Comparison of ENCODE assay signal across 15 cellular contexts in genomic region chr7:97025130-97025499, GRCh38. TPM values are rescaled to one million over a fixed set of nuclear protein-coding genes. Genes with fewer than 3 reads are reported as not detected.
DNase-seq lines count a peak whose midpoint lies in the region; ATAC-seq, FAIRE-seq and TF ChIP-seq lines count a peak whose summit lies in the region.
"Had no signal": no experiment of that assay in that cellular context is flagged by ENCODE, and none has a peak within 500 bp of the region (broad histone marks: within the 10 kb centered on the region; RNA-seq: fewer than 3 reads in every experiment).

No MANE protein-coding gene starts in this region.

- no peak overlapping the region for H2BK5ac ChIP-seq in H1 (ENCODE audit: low read depth, low read length)

- H3K36me3 Mint-ChIP-seq in neural crest cell (ENCODE audit: low read depth): no peaks in the 10 kb centered on the region

- H3K4me3 Mint-ChIP-seq in neural crest cell: peak overlapping the region; percentile 49

- TF ChIP-seq CTCF in H1 (IDR thresholded peaks at IDR 0.05; ENCODE audit: control extremely low read depth in 1 of 3, insufficient read depth in 1 of 3, low read depth in 1 of 3, low read length in 3 of 3) (no peak), neural crest cell (conservative IDR thresholded peaks at IDR 0.05) (no peak)

- no peak for FAIRE-seq in H1 (lab: Jason Lieb, UNC)
- FAIRE-seq: bronchial epithelial cell had no signal

- H2BK120ac ChIP-seq in H1 (replicated peaks; ENCODE audit: low read depth, low read length): no peak overlapping the region

- H3K4me1 ChIP-seq in right cardiac atrium (ENCODE audit: control insufficient read depth, insufficient read depth, low read length): peaks cover 5% of the 10 kb centered on the region
- H3K4me1 ChIP-seq in H1 (replicated peaks in 1 of 4; ENCODE audit: control insufficient read depth in 3 of 4, insufficient read depth in 4 of 4, low read length in 3 of 4): peaks cover 31 to 45% (median 35%) of the 10 kb centered on the region in 4 experiments

- H3K4me1 Mint-ChIP-seq in neural crest cell: peaks cover 52% of the 10 kb centered on the region

- TF ChIP-seq RAD21 in H1 (IDR thresholded peaks at IDR 0.05 in 1 of 2, conservative IDR thresholded peaks at IDR 0.05 in 1 of 2; ENCODE audit: low read depth in 2 of 2, low read length in 2 of 2): no peak

- H3K36me3 ChIP-seq in H1 (ENCODE audit: control insufficient read depth in 2 of 4, insufficient read depth in 4 of 4, low read length in 3 of 4): no peaks in the 10 kb centered on the region; a peak in 1 of 8 replicates
- H3K36me3 ChIP-seq: spleen had no signal

- no peak overlapping the region for H2AFZ ChIP-seq in H1 (ENCODE audit: low read length)

- 6% methylated on average over 8 of the region's 8 CpGs for WGBS in right cardiac atrium
- 2% methylated on average over 8 of the region's 8 CpGs; no CpG with 5 or more reads in 1 of the 2 experiments for WGBS in H1 (ENCODE audit: extremely low coverage in 1 of 2, insufficient coverage in 1 of 2, insufficient read length in 1 of 2, insufficient replicate concordance in 2 of 2, low coverage in 1 of 2, low lambda C conversion rate in 2 of 2, missing lambda C conversion rate in 1 of 2), 2 experiments

- H4K20me1 ChIP-seq in H1 (replicated peaks in 1 of 2; ENCODE audit: control insufficient read depth in 1 of 2, insufficient read depth in 2 of 2, low read length in 2 of 2): peaks cover 3 to 22% of the 10 kb centered on the region in 2 experiments

- no peaks in the 10 kb centered on the region for H3K79me1 ChIP-seq in H1 (ENCODE audit: low read depth, low read length)

- ATAC-seq in right cardiac atrium (no peak), left ventricle myocardium superior (no peak), HG02623 (IDR thresholded peaks at IDR 0.05; ENCODE audit: unreplicated experiment) (no peak), GM21528 (IDR thresholded peaks at IDR 0.05; ENCODE audit: low FRiP score, unreplicated experiment) (no peak)
- ATAC-seq: effector memory CD8-positive, alpha-beta T cell; left lobe of liver had no signal

- peak overlapping the region; percentile 4 to 77 for H3K4me2 ChIP-seq in H1 (ENCODE audit: insufficient read depth in 1 of 2, low read depth in 2 of 2, low read length in 2 of 2)

- no peak overlapping the region for H4K91ac ChIP-seq in H1 (replicated peaks; ENCODE audit: insufficient read length, low read length)

- POLR2A ChIA-PET in H1 (lab: Charles Lee; ENCODE audit: partially characterized antibody): no interaction called here

- H3K27ac ChIP-seq in right cardiac atrium (ENCODE audit: low read length) (no peak overlapping the region), H1 (ENCODE audit: low read depth, low read length) (no peak overlapping the region)
- H3K27ac ChIP-seq: spleen had no signal

- no peak overlapping the region for H3K4ac ChIP-seq in H1 (replicated peaks; ENCODE audit: insufficient read length, low read depth, low read length)

- CTCF ChIA-PET in H1 (lab: Charles Lee; ENCODE audit: partially characterized antibody): interaction anchor here (3.2 to 6.2 kb wide), 3 partner anchors 10 to 36 kb away, joined by 32 to 85 read pairs (median 49); partner anchors contain the start of gene DLX6

- H2BK20ac ChIP-seq in H1 (ENCODE audit: low read length): no peak overlapping the region; the same call in 1 of the 2 replicates

- no peak for TF ChIP-seq EP300 in H1 (IDR thresholded peaks at IDR 0.05; ENCODE audit: borderline replicate concordance in 1 of 2, low read depth in 2 of 2, low read length in 2 of 2)

- H3K27me3 ChIP-seq in right cardiac atrium (ENCODE audit: control insufficient read depth, insufficient read depth) (no peaks in the 10 kb centered on the region), H1 (replicated peaks in 1 of 4; ENCODE audit: control insufficient read depth in 3 of 4, extremely low read depth in 1 of 4, insufficient read depth in 3 of 4, low read length in 3 of 4) (peaks cover 66 to 81% (median 76%) of the 10 kb centered on the region in 4 experiments)

- peaks cover 98% of the 10 kb centered on the region for H3K27me3 Mint-ChIP-seq in neural crest cell (ENCODE audit: low read depth)

- H3K14ac ChIP-seq in H1 (ENCODE audit: insufficient read length): no peak overlapping the region

- H3K9me3 Mint-ChIP-seq in neural crest cell: no peaks in the 10 kb centered on the region
- H3K9me3 Mint-ChIP-seq: effector memory CD8-positive, alpha-beta T cell had no signal

- no peak overlapping the region for H3K56ac ChIP-seq in H1 (replicated peaks; ENCODE audit: insufficient read length, low read depth, low read length)

- H3K9me3 ChIP-seq in right cardiac atrium (ENCODE audit: control insufficient read depth, low read length) (no peaks in the 10 kb centered on the region), H1 (ENCODE audit: insufficient read depth in 2 of 2, low read depth in 1 of 2, low read length in 1 of 2) (no peaks in the 10 kb centered on the region)
- H3K9me3 ChIP-seq: spleen had no signal

- no peak overlapping the region for H2AK5ac ChIP-seq in H1 (ENCODE audit: low read depth, low read length)

- DNase-seq in right cardiac atrium (no peak), left ventricle myocardium superior (no peak), H1 (ENCODE audit: low read depth in 1 of 2, low spot score in 2 of 2) (no peak), neural crest cell (ENCODE audit: low read depth, low spot score) (no peak), dedifferentiated amniotic fluid mesenchymal stem cell (ENCODE audit: extremely low spot score) (no peak), DMS79 treated with DMSO at 0.1 percent for 48 hours (lab: John Stamatoyannopoulos, UW) (no peak)
- DNase-seq: effector memory CD8-positive, alpha-beta T cell; spleen; substantia nigra had no signal

- intact Hi-C loops in right cardiac atrium (cut with DNase I): loop anchor here (5.0 to 10.0 kb wide), 6 partner anchors 610 to 1110 kb away; no protein-coding TSS in a partner anchor
- intact Hi-C loops in left ventricle myocardium superior (cut with micrococcal nuclease): no loop called here

- H3K79me2 ChIP-seq in H1 (ENCODE audit: control insufficient read depth in 1 of 2, insufficient read depth in 2 of 2, low read length in 2 of 2): no peaks in the 10 kb centered on the region

- no peak overlapping the region for H3K23ac ChIP-seq in H1 (ENCODE audit: insufficient read length)

- peak overlapping the region; percentile 72 for H3K18ac ChIP-seq in H1 (ENCODE audit: extremely low read depth, low read length)

- no peak overlapping the region for H2BK12ac ChIP-seq in H1 (ENCODE audit: low read depth, low read length)

- TF ChIP-seq POLR2A in H1 (IDR thresholded peaks at IDR 0.05; ENCODE audit: control extremely low read depth in 1 of 2, low read depth in 2 of 2, low read length in 2 of 2): no peak

- no peak overlapping the region for H3K9ac ChIP-seq in H1 (replicated peaks in 1 of 4; ENCODE audit: extremely low read depth in 1 of 4, low read depth in 3 of 4, low read length in 3 of 4)

- H4K5ac ChIP-seq in H1 (ENCODE audit: insufficient read length, low read depth, low read length): no peak overlapping the region

- H4K8ac ChIP-seq in H1 (ENCODE audit: extremely low read depth, insufficient read depth, low read length): no peak overlapping the region; the same call in 1 of the 2 replicates

- H2BK15ac ChIP-seq in H1 (ENCODE audit: low read length): no peak overlapping the region

- H3K27ac Mint-ChIP-seq in neural crest cell (ENCODE audit: unreplicated experiment): no peak overlapping the region
- H3K27ac Mint-ChIP-seq: effector memory CD8-positive, alpha-beta T cell had no signal

- H3K23me2 ChIP-seq in H1 (ENCODE audit: low read depth, low read length): peaks cover 11% of the 10 kb centered on the region; the same call in 1 of the 2 replicates

- H3K4me3 ChIP-seq in right cardiac atrium (ENCODE audit: low read length) (peak overlapping the region; percentile 51), H1 (ENCODE audit: extremely low read depth in 1 of 4, insufficient read depth in 2 of 4, low read depth in 3 of 4, low read length in 4 of 4) (peak overlapping the region in 1 of 4 experiments; percentile 54; a peak in 3 of 8 replicates)

TF ChIP-seq in H1, 55 proteins besides CTCF, POLR2A, EP300 and RAD21:
- peak; percentile 27 for TF ChIP-seq RNF2 (IDR thresholded peaks at IDR 0.05; ENCODE audit: borderline replicate concordance, low read depth, low read length, missing control alignments, poor library complexity, severe bottlenecking)
- TF ChIP-seq BACH1 (IDR thresholded peaks at IDR 0.05; ENCODE audit: low read length): no peak

RNA-seq across cellular contexts. Expression of gene DLX5, which starts 0.5 kb away (rescaled TPM):
- not detected for total RNA-seq in right cardiac atrium
- polyA plus RNA-seq in right cardiac atrium: 0.27 TPM
- total RNA-seq in left ventricle myocardium superior: not detected
- not detected in 2 replicates for total RNA-seq in H1 (2021; fragmentation: NEBNext Ultra II Directional; extraction: Animal tissue kit (Norgen Biotek cat#: 25700))
- 0.06 TPM in 1 of 2 replicates, not detected in the other for polyA plus RNA-seq in H1 (2011; rRNA removed)
- polyA plus RNA-seq in H1 (2011; cell fraction: cytosol; rRNA removed): not detected
- polyA plus RNA-seq in H1 (2011; cell fraction: nucleus; rRNA removed): 0.17 TPM
- polyA plus RNA-seq in H1 (2012, experiment 1 of 2): not detected in 4 replicates
- not detected for polyA plus RNA-seq in H1 (2012, experiment 2 of 2)
- not detected for polyA plus RNA-seq in H1 (2013, experiment 1 of 2)
- polyA plus RNA-seq in H1 (2013, experiment 2 of 2): 0.06 TPM
- polyA minus RNA-seq in H1 (2011; rRNA and poly(A)+ RNA removed): 0.22 TPM in 1 of 2 replicates, not detected in the other
- not detected for polyA minus RNA-seq in H1 (2011; cell fraction: cytosol; rRNA and poly(A)+ RNA removed)
- polyA minus RNA-seq in H1 (2011; cell fraction: nucleus; rRNA and poly(A)+ RNA removed): 0.60 TPM
- 0.34 and 0.70 TPM in 2 replicates for total RNA-seq in neural crest cell
- total RNA-seq: activated CD8-positive, alpha-beta memory T cell treated with anti-CD3 and anti-CD28 coated beads for 36 hours; bronchial epithelial cell; glomerular endothelial cell; left lobe of liver had no signal

RNA-seq across cellular contexts. Expression of gene DLX6, which starts 19.8 kb away (rescaled TPM):
- total RNA-seq in right cardiac atrium (not detected), left ventricle myocardium superior (not detected), neural crest cell (0.26 and 0.32 TPM in 2 replicates)
- polyA plus RNA-seq in right cardiac atrium (not detected), H1 (2011; rRNA removed) (not detected in 2 replicates)
- total RNA-seq in H1 (2021; fragmentation: NEBNext Ultra II Directional; extraction: Animal tissue kit (Norgen Biotek cat#: 25700)): not detected in 2 replicates
- polyA plus RNA-seq in H1 (2011; cell fraction: cytosol; rRNA removed): not detected
- not detected for polyA plus RNA-seq in H1 (2011; cell fraction: nucleus; rRNA removed)
- not detected in 4 replicates for polyA plus RNA-seq in H1 (2012, experiment 1 of 2)
- polyA plus RNA-seq in H1 (2012, experiment 2 of 2): not detected
- 0.06 TPM for polyA plus RNA-seq in H1 (2013, experiment 1 of 2)
- not detected for polyA plus RNA-seq in H1 (2013, experiment 2 of 2)
- polyA minus RNA-seq in H1 (2011; rRNA and poly(A)+ RNA removed): not detected in 2 replicates
- not detected for polyA minus RNA-seq in H1 (2011; cell fraction: cytosol; rRNA and poly(A)+ RNA removed)
- polyA minus RNA-seq in H1 (2011; cell fraction: nucleus; rRNA and poly(A)+ RNA removed): not detected
- total RNA-seq: activated CD8-positive, alpha-beta memory T cell treated with anti-CD3 and anti-CD28 coated beads for 36 hours; bronchial epithelial cell; glomerular endothelial cell; left lobe of liver; spleen had no signal
- polyA plus RNA-seq: spleen had no signal
